Comparison of ENCODE assay signal across 9 cellular contexts in genomic region chr5:123367739-123368138, GRCh38. TPM values are rescaled to one million over a fixed set of nuclear protein-coding genes. Genes with fewer than 3 reads are reported as not detected.
DNase-seq lines count a peak whose midpoint lies in the region; ATAC-seq, FAIRE-seq and TF ChIP-seq lines count a peak whose summit lies in the region.
"Had no signal": no experiment of that assay in that cellular context is flagged by ENCODE, and none has a peak within 500 bp of the region (broad histone marks: within the 10 kb centered on the region; RNA-seq: fewer than 3 reads in every experiment).

No MANE protein-coding gene starts in this region.

- H3K9me3 ChIP-seq in GM23248 (ENCODE audit: low read depth) (no peaks in the 10 kb centered on the region), gastroesophageal sphincter (no peaks in the 10 kb centered on the region)

- H3K4me1 ChIP-seq in GM23248 (ENCODE audit: insufficient read depth) (peaks cover 9% of the 10 kb centered on the region; the same call in 1 of the 2 replicates), gastroesophageal sphincter (peaks cover 2 to 31% (median 5%) of the 10 kb centered on the region in 3 donors)

- 69 to 81% methylated on average over 1 of the region's 1 CpG for WGBS in GM23248 (ENCODE audit: low coverage in 1 of 2, low lambda C conversion rate in 2 of 2, missing lambda C conversion rate in 2 of 2), 2 experiments
- WGBS in gastroesophageal sphincter (ENCODE audit: low coverage in 1 of 2), 2 donors: 43 to 53% methylated on average over 1 of the region's 1 CpG

- H3K9me2 ChIP-seq in GM23248 (ENCODE audit: insufficient read depth): no peaks in the 10 kb centered on the region

- H3K27ac ChIP-seq in GM23248 (no peak overlapping the region), gastroesophageal sphincter (no peak overlapping the region)

- peak in 3 of 4 experiments; percentile 14 to 48 (median 19) for TF ChIP-seq CTCF in gastroesophageal sphincter (IDR thresholded peaks at IDR 0.05)

- peaks cover 6% of the 10 kb centered on the region for H3K36me3 ChIP-seq in GM23248 (ENCODE audit: low read depth)
- peaks cover 0 to 17% of the 10 kb centered on the region in 2 donors for H3K36me3 ChIP-seq in gastroesophageal sphincter

- in situ Hi-C loops in GM23248 (cut with MboI): loop anchor here (10.0 kb wide), 1 partner anchor 473 kb away; no protein-coding TSS in a partner anchor

- ATAC-seq in gastroesophageal sphincter (no peak), GM18867 (IDR thresholded peaks at IDR 0.05; ENCODE audit: unreplicated experiment) (no peak), HG03571 (IDR thresholded peaks at IDR 0.05; ENCODE audit: unreplicated experiment) (no peak), sciatic nerve (no peak)

- H4K20me1 ChIP-seq in GM23248 (ENCODE audit: insufficient read depth): no peaks in the 10 kb centered on the region

- no peak overlapping the region for H3K4me2 ChIP-seq in GM23248 (ENCODE audit: unreplicated experiment)

- no peak overlapping the region for H2AFZ ChIP-seq in GM23248

- no peaks in the 10 kb centered on the region for H3F3A ChIP-seq in GM23248 (ENCODE audit: insufficient read depth)

- FAIRE-seq in A204.1 (lab: Jason Lieb, UNC): peak; percentile 95

- H3K79me2 ChIP-seq in GM23248 (ENCODE audit: insufficient read depth): no peaks in the 10 kb centered on the region

- H3K4me3 ChIP-seq in GM23248: no peak overlapping the region
- no peak overlapping the region for H3K4me3 ChIP-seq in gastroesophageal sphincter
- H3K4me3 ChIP-seq: lung had no signal

- H3K27me3 ChIP-seq in GM23248 (replicated peaks; ENCODE audit: insufficient read depth) (no peaks in the 10 kb centered on the region), gastroesophageal sphincter (no peaks in the 10 kb centered on the region)

- intact Hi-C loops in sciatic nerve (cut with DNase I): no loop called here

- TF ChIP-seq EP300 in gastroesophageal sphincter (IDR thresholded peaks at IDR 0.05): no peak

- TF ChIP-seq POLR2A in gastroesophageal sphincter (IDR thresholded peaks at IDR 0.05): no peak

- H3K9ac ChIP-seq in GM23248: no peak overlapping the region

- DNase-seq in GM23248 (peak; percentile 44), SK-N-DZ (ENCODE audit: low spot score) (peak; percentile 6), sciatic nerve (ENCODE audit: low spot score) (no peak)
- no peak for DNase-seq in stimulated activated CD4-positive, alpha-beta T cell treated with anti-CD3 and anti-CD28 coated beads, Interleukin-4, amount 100 ng/mL, for 1 hour

RNA-seq across cellular contexts. Expression of gene CEP120, which starts 55.5 kb away (rescaled TPM):
- 16.4 and 19.3 TPM in 2 replicates for total RNA-seq in GM23248 (2014; rRNA removed; shearing (Covaris generic))
- polyA plus RNA-seq in GM23248 (2016; fragmentation: Nextera tagmentation; extraction: Ambion mirVana): 7.3 and 7.5 TPM in 2 replicates
- 20.3 and 21.7 TPM in 2 replicates for polyA plus RNA-seq in SK-N-DZ (2014; cell fraction: cytosol; rRNA removed)
- 24.7 and 26.4 TPM in 2 replicates for polyA plus RNA-seq in SK-N-DZ (2014; cell fraction: nucleus; rRNA removed)
- total RNA-seq in gastroesophageal sphincter (10 to 100 TPM; 17.2 to 26.8 (median 19.8) TPM), sciatic nerve (29.3 TPM)

Comparison
In these comparisons a context has a peak if more than half of its experiments do, and no peak if none do; other contexts are left out.
1. DNase-seq: peak in GM23248 (single experiment) and SK-N-DZ (single experiment); none in stimulated activated CD4-positive, alpha-beta T cell treated with anti-CD3 and anti-CD28 coated beads, Interleukin-4, amount 100 ng/mL, for 1 hour (single experiment) and sciatic nerve (single experiment).